ENCODE assay signal across 1 cellular context in the genomic region with DNA sequence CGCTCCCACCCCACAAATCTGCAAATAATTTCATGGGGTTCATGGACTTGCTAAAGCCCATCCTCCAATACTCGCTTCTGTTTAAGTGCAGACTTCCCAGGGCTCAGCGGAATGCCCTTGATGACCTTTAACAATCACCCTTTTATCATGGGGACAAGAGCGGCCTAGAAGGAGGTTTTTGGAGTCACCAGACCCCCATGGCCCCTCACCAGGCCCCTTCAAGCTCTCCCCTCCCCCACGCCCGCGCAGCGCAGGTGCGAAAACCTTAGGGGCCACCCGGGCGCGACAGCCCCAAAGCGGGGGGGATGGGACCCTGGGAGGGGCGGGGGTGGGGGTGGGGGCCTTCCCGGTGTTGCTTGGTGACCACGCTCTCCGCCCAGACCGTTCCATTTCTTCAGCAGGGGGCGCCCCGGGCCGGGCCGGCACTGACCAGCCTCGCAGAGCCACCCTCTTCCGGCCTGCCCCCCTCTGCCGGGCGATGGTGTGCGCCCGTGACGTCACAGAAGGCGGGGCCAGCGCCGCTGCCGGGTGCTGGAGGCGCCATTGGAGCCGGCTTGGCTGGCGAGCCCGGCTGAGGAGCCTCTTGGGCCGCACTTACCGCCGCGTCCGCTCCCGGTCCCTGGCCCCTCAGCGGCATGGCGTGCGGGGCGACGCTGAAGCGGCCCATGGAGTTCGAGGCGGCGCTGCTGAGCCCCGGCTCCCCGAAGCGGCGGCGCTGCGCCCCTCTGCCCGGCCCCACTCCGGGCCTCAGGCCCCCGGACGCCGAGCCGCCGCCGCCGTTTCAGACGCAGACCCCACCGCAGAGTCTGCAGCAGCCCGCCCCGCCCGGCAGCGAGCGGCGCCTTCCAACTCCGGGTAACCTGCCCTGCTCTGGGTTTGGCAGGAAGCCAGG.
TF ChIP-seq lines count a peak whose summit lies in the region.

A gene with protein sequence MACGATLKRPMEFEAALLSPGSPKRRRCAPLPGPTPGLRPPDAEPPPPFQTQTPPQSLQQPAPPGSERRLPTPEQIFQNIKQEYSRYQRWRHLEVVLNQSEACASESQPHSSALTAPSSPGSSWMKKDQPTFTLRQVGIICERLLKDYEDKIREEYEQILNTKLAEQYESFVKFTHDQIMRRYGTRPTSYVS (plus strand): TSS at position 531 of the 892 bp plus-strand sequence. CDS start 105 bp downstream, at position 636.

TF ChIP-seq in K562, 482 proteins besides CTCF, POLR2A, EP300 and RAD21 (continued from another document and continues in another):
- TF ChIP-seq, protein P1, sequence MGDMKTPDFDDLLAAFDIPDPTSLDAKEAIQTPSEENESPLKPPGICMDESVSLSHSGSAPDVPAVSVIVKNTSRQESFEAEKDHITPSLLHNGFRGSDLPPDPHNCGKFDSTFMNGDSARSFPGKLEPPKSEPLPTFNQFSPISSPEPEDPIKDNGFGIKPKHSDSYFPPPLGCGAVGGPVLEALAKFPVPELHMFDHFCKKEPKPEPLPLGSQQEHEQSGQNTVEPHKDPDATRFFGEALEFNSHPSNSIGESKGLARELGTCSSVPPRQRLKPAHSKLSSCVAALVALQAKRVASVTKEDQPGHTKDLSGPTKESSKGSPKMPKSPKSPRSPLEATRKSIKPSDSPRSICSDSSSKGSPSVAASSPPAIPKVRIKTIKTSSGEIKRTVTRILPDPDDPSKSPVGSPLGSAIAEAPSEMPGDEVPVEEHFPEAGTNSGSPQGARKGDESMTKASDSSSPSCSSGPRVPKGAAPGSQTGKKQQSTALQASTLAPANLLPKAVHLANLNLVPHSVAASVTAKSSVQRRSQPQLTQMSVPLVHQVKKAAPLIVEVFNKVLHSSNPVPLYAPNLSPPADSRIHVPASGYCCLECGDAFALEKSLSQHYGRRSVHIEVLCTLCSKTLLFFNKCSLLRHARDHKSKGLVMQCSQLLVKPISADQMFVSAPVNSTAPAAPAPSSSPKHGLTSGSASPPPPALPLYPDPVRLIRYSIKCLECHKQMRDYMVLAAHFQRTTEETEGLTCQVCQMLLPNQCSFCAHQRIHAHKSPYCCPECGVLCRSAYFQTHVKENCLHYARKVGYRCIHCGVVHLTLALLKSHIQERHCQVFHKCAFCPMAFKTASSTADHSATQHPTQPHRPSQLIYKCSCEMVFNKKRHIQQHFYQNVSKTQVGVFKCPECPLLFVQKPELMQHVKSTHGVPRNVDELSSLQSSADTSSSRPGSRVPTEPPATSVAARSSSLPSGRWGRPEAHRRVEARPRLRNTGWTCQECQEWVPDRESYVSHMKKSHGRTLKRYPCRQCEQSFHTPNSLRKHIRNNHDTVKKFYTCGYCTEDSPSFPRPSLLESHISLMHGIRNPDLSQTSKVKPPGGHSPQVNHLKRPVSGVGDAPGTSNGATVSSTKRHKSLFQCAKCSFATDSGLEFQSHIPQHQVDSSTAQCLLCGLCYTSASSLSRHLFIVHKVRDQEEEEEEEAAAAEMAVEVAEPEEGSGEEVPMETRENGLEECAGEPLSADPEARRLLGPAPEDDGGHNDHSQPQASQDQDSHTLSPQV (IDR thresholded peaks at IDR 0.05): no peak
- TF ChIP-seq NELFE (IDR thresholded peaks at IDR 0.05; ENCODE audit: insufficient read depth, insufficient read length) (no peak), ZNF212 (CRISPR knock-in tag; IDR thresholded peaks at IDR 0.05) (no peak), CBX1 (IDR thresholded peaks at IDR 0.05; ENCODE audit: low read depth) (0 out of 2 replicates have a peak, but pooled peaks have one; percentile 42), CCAR2 (IDR thresholded peaks at IDR 0.05; ENCODE audit: low read depth, low read length) (no peak), GABPA (tag; conservative IDR thresholded peaks at IDR 0.05; ENCODE audit: low read depth) (peak; percentile 83), ADNP (tag; IDR thresholded peaks at IDR 0.05) (no peak), NR2F6 (CRISPR knock-in tag; IDR thresholded peaks at IDR 0.05) (no peak), CHD2 (IDR thresholded peaks at IDR 0.05; ENCODE audit: low read depth, low read length) (peak; percentile 53; the same call in 1 of the 2 replicates), NONO (IDR thresholded peaks at IDR 0.05; ENCODE audit: low read depth in 2 of 2, low read length in 1 of 2) (peak; percentile 92 to 99), ZNF324 (CRISPR knock-in tag; IDR thresholded peaks at IDR 0.05) (no peak), BRD4 (IDR thresholded peaks at IDR 0.05) (peak; percentile 73; the same call in 1 of the 2 replicates), SIX5 (IDR thresholded peaks at IDR 0.05; ENCODE audit: borderline replicate concordance in 1 of 2, insufficient read depth in 1 of 2, low read depth in 1 of 2, low read length in 2 of 2) (peak; percentile 50 to 64; a peak in 3 of 4 replicates), ZNF282 (CRISPR knock-in tag; IDR thresholded peaks at IDR 0.05) (no peak), MEF2D (tag; conservative IDR thresholded peaks at IDR 0.05; ENCODE audit: low read depth) (no peak), NFE2L1 (tag; IDR thresholded peaks at IDR 0.05; ENCODE audit: borderline replicate concordance, low read depth) (no peak)
- TF ChIP-seq, protein P2, sequence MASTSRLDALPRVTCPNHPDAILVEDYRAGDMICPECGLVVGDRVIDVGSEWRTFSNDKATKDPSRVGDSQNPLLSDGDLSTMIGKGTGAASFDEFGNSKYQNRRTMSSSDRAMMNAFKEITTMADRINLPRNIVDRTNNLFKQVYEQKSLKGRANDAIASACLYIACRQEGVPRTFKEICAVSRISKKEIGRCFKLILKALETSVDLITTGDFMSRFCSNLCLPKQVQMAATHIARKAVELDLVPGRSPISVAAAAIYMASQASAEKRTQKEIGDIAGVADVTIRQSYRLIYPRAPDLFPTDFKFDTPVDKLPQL (IDR thresholded peaks at IDR 0.05; ENCODE audit: extremely low read depth, insufficient read length): no peak
- TF ChIP-seq, protein P3, sequence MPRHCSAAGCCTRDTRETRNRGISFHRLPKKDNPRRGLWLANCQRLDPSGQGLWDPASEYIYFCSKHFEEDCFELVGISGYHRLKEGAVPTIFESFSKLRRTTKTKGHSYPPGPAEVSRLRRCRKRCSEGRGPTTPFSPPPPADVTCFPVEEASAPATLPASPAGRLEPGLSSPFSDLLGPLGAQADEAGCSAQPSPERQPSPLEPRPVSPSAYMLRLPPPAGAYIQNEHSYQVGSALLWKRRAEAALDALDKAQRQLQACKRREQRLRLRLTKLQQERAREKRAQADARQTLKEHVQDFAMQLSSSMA (CRISPR knock-in tag; IDR thresholded peaks at IDR 0.05): no peak; the same call in 1 of the 2 replicates
- TF ChIP-seq, protein P4, sequence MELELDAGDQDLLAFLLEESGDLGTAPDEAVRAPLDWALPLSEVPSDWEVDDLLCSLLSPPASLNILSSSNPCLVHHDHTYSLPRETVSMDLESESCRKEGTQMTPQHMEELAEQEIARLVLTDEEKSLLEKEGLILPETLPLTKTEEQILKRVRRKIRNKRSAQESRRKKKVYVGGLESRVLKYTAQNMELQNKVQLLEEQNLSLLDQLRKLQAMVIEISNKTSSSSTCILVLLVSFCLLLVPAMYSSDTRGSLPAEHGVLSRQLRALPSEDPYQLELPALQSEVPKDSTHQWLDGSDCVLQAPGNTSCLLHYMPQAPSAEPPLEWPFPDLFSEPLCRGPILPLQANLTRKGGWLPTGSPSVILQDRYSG (tag; conservative IDR thresholded peaks at IDR 0.05; ENCODE audit: low read depth): no peak
- TF ChIP-seq, protein P5, sequence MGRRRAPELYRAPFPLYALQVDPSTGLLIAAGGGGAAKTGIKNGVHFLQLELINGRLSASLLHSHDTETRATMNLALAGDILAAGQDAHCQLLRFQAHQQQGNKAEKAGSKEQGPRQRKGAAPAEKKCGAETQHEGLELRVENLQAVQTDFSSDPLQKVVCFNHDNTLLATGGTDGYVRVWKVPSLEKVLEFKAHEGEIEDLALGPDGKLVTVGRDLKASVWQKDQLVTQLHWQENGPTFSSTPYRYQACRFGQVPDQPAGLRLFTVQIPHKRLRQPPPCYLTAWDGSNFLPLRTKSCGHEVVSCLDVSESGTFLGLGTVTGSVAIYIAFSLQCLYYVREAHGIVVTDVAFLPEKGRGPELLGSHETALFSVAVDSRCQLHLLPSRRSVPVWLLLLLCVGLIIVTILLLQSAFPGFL (CRISPR knock-in tag; IDR thresholded peaks at IDR 0.05): no peak
- TF ChIP-seq, protein P6, sequence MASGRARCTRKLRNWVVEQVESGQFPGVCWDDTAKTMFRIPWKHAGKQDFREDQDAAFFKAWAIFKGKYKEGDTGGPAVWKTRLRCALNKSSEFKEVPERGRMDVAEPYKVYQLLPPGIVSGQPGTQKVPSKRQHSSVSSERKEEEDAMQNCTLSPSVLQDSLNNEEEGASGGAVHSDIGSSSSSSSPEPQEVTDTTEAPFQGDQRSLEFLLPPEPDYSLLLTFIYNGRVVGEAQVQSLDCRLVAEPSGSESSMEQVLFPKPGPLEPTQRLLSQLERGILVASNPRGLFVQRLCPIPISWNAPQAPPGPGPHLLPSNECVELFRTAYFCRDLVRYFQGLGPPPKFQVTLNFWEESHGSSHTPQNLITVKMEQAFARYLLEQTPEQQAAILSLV (tag; IDR thresholded peaks at IDR 0.05): no peak
- TF ChIP-seq, protein P7, sequence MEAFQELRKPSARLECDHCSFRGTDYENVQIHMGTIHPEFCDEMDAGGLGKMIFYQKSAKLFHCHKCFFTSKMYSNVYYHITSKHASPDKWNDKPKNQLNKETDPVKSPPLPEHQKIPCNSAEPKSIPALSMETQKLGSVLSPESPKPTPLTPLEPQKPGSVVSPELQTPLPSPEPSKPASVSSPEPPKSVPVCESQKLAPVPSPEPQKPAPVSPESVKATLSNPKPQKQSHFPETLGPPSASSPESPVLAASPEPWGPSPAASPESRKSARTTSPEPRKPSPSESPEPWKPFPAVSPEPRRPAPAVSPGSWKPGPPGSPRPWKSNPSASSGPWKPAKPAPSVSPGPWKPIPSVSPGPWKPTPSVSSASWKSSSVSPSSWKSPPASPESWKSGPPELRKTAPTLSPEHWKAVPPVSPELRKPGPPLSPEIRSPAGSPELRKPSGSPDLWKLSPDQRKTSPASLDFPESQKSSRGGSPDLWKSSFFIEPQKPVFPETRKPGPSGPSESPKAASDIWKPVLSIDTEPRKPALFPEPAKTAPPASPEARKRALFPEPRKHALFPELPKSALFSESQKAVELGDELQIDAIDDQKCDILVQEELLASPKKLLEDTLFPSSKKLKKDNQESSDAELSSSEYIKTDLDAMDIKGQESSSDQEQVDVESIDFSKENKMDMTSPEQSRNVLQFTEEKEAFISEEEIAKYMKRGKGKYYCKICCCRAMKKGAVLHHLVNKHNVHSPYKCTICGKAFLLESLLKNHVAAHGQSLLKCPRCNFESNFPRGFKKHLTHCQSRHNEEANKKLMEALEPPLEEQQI (IDR thresholded peaks at IDR 0.05): no peak; the same call in 1 of the 2 replicates
- TF ChIP-seq, protein P8, sequence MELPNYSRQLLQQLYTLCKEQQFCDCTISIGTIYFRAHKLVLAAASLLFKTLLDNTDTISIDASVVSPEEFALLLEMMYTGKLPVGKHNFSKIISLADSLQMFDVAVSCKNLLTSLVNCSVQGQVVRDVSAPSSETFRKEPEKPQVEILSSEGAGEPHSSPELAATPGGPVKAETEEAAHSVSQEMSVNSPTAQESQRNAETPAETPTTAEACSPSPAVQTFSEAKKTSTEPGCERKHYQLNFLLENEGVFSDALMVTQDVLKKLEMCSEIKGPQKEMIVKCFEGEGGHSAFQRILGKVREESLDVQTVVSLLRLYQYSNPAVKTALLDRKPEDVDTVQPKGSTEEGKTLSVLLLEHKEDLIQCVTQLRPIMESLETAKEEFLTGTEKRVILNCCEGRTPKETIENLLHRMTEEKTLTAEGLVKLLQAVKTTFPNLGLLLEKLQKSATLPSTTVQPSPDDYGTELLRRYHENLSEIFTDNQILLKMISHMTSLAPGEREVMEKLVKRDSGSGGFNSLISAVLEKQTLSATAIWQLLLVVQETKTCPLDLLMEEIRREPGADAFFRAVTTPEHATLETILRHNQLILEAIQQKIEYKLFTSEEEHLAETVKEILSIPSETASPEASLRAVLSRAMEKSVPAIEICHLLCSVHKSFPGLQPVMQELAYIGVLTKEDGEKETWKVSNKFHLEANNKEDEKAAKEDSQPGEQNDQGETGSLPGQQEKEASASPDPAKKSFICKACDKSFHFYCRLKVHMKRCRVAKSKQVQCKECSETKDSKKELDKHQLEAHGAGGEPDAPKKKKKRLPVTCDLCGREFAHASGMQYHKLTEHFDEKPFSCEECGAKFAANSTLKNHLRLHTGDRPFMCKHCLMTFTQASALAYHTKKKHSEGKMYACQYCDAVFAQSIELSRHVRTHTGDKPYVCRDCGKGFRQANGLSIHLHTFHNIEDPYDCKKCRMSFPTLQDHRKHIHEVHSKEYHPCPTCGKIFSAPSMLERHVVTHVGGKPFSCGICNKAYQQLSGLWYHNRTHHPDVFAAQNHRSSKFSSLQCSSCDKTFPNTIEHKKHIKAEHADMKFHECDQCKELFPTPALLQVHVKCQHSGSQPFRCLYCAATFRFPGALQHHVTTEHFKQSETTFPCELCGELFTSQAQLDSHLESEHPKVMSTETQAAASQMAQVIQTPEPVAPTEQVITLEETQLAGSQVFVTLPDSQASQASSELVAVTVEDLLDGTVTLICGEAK (IDR thresholded peaks at IDR 0.05): no peak
- TF ChIP-seq, protein P8 (CRISPR knock-in tag; IDR thresholded peaks at IDR 0.05): no peak
- TF ChIP-seq, protein P9, sequence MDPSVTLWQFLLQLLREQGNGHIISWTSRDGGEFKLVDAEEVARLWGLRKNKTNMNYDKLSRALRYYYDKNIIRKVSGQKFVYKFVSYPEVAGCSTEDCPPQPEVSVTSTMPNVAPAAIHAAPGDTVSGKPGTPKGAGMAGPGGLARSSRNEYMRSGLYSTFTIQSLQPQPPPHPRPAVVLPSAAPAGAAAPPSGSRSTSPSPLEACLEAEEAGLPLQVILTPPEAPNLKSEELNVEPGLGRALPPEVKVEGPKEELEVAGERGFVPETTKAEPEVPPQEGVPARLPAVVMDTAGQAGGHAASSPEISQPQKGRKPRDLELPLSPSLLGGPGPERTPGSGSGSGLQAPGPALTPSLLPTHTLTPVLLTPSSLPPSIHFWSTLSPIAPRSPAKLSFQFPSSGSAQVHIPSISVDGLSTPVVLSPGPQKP (CRISPR knock-in tag; IDR thresholded peaks at IDR 0.05): no peak
